Comparison of ENCODE assay signal across 1 cellular context in genomic region chr6:106197441-106197840, GRCh38.
TF ChIP-seq lines count a peak whose summit lies in the region.

No MANE protein-coding gene starts in this region.

TF ChIP-seq in H1, 55 proteins besides CTCF, POLR2A, EP300 and RAD21 (continued from another document):
- TF ChIP-seq TAF7 (optimal IDR thresholded peaks at IDR 0.05; ENCODE audit: borderline replicate concordance, low read depth, low read length) (no peak), RBBP5 (IDR thresholded peaks at IDR 0.05; ENCODE audit: borderline replicate concordance, low read depth, low read length) (no peak), POLR2AphosphoS5 (IDR thresholded peaks at IDR 0.05; ENCODE audit: low read depth, low read length) (no peak), CHD1 (IDR thresholded peaks at IDR 0.05; ENCODE audit: low read depth, low read length) (no peak), CHD7 (IDR thresholded peaks at IDR 0.05; ENCODE audit: insufficient replicate concordance, low read length) (no peak), SIN3A (conservative IDR thresholded peaks at IDR 0.05 in 1 of 2, IDR thresholded peaks at IDR 0.05 in 1 of 2; ENCODE audit: low read depth in 1 of 2, low read length in 2 of 2) (no peak), SP4 (IDR thresholded peaks at IDR 0.05; ENCODE audit: low read length) (no peak), PHF8 (conservative IDR thresholded peaks at IDR 0.05; ENCODE audit: low read depth, low read length) (no peak), JUN (IDR thresholded peaks at IDR 0.05; ENCODE audit: low read depth, low read length) (no peak), POU5F1 (IDR thresholded peaks at IDR 0.05; ENCODE audit: low read depth, low read length) (no peak), TAF1 (IDR thresholded peaks at IDR 0.05; ENCODE audit: low read depth, low read length) (no peak), KDM1A (IDR thresholded peaks at IDR 0.05; ENCODE audit: borderline replicate concordance, low read length) (no peak)
